Comparison of ENCODE assay signal across 16 cellular contexts in the genomic region with DNA sequence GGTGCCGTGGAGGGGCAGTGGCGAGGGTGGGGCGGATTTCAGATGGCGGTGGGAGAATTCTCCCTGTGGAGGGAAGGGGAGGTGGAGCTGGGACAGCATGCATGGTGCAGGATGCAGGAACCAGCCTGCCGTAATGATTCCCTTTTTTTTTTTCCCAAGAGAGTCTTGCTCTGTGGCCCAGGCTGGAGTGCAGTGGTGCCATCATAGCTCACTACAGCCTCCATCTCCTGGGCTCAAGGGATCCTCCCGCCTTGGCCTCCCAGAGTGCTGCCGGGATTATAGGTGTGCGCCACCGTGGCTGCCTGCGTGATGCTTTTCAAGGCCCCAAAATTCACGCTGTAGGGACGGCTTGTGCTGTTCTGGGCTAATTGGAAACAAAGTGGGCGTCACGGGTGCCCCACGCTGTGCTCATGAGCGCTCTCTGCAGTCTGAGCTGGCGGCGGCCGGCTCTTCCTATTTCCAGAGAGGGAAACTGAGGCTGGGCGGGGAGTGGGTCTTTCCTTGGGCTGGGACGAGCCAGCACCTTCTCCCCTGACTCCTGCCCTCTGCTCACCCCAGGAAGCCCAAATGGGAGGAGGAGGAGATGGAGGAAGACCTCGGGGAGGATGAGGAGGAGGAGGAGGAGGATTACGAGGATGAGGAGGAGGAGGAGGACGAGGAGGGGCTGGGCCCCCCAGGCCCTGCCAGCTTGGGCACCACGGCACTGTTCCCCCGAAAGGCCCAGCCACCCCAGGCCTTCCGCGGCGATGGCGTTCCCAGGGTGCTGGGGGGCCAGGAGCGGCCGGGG. TPM values are rescaled to one million over a fixed set of nuclear protein-coding genes. Genes with fewer than 3 reads are reported as not detected.
DNase-seq lines count a peak whose midpoint lies in the region; ATAC-seq and TF ChIP-seq lines count a peak whose summit lies in the region.
"Had no signal": no experiment of that assay in that cellular context is flagged by ENCODE, and none has a peak within 500 bp of the region (broad histone marks: within the 10 kb centered on the region; RNA-seq: fewer than 3 reads in every experiment).

No MANE protein-coding gene starts in this region.

- no peak overlapping the region for H3K4me3 ChIP-seq in WERI-Rb-1 (ENCODE audit: low read depth, low read length)
- H3K4me3 ChIP-seq: suprapubic skin had no signal

- no peak for ATAC-seq in stimulated activated naive B cell treated with anti-CD40 and anti-IgM and Interleukin-4, amounts not matched to agents 10 μg/mL and 1 μg/mL and 100 μg/mL, for 72 hours (replicated peaks)
- ATAC-seq in GM19455 (IDR thresholded peaks at IDR 0.05; ENCODE audit: unreplicated experiment): no peak
- no peak for ATAC-seq in GM21717 (IDR thresholded peaks at IDR 0.05; ENCODE audit: unreplicated experiment)

- POLR2A ChIA-PET in activated CD4-positive, alpha-beta T cell treated with anti-CD3 and anti-CD28 coated beads, Interleukin-2, amount 10 ng/mL, durations not matched to agents 7 days and 5 days (lab: Charles Lee): no interaction called here

- no peaks in the 10 kb centered on the region for H3K27me3 ChIP-seq in WERI-Rb-1 (ENCODE audit: insufficient read depth, low read depth, severe bottlenecking)
- H3K27me3 ChIP-seq in layer of hippocampus (ENCODE audit: control insufficient read depth, insufficient read depth, low read length): no peaks in the 10 kb centered on the region
- H3K27me3 ChIP-seq: suprapubic skin had no signal

- no peak for TF ChIP-seq CTCF in WERI-Rb-1 (IDR thresholded peaks at IDR 0.05; ENCODE audit: low read depth, low read length)

- DNase-seq in activated CD4-positive, alpha-beta T cell treated with anti-CD3 and anti-CD28 coated beads, Interleukin-2, amount 10 ng/mL, durations not matched to agents 7 days and 5 days: no peak
- no peak for DNase-seq in activated CD4-positive, alpha-beta T cell treated with anti-CD3 and anti-CD28 coated beads for 1 hour
- no peak for DNase-seq in WERI-Rb-1
- DNase-seq in stimulated activated naive B cell treated with anti-CD40 and anti-IgM and Interleukin-4, amounts not matched to agents 10 μg/mL and 1 μg/mL and 100 μg/mL, for 72 hours: no peak
- DNase-seq in NCI-H1694 (lab: John Stamatoyannopoulos, UW): no peak
- DNase-seq: NCI-H1048; NCI-H82; stimulated activated CD4-positive, alpha-beta T cell treated with anti-CD3 and anti-CD28 coated beads, Interleukin-4, amount 100 ng/mL, for 4 hours had no signal

- peaks cover 17% of the 10 kb centered on the region for H3K4me1 Mint-ChIP-seq in activated CD4-positive, alpha-beta T cell treated with anti-CD3 and anti-CD28 coated beads, Interleukin-2, amount 10 ng/mL, durations not matched to agents 7 days and 5 days
- peaks cover 21 to 64% of the 10 kb centered on the region in 2 donors for H3K4me1 Mint-ChIP-seq in stimulated activated naive B cell treated with anti-CD40 and anti-IgM and Interleukin-4, amounts not matched to agents 10 μg/mL and 1 μg/mL and 100 μg/mL, for 72 hours

- no peaks in the 10 kb centered on the region for H3K27me3 Mint-ChIP-seq in activated CD4-positive, alpha-beta T cell treated with anti-CD3 and anti-CD28 coated beads, Interleukin-2, amount 10 ng/mL, durations not matched to agents 7 days and 5 days
- H3K27me3 Mint-ChIP-seq in stimulated activated naive B cell treated with anti-CD40 and anti-IgM and Interleukin-4, amounts not matched to agents 10 μg/mL and 1 μg/mL and 100 μg/mL, for 72 hours: no peaks in the 10 kb centered on the region

- peaks cover 63% of the 10 kb centered on the region for H3K36me3 ChIP-seq in WERI-Rb-1

- peak overlapping the region; percentile 91 for H3K27ac ChIP-seq in WERI-Rb-1
- peak overlapping the region; percentile 38 for H3K27ac ChIP-seq in layer of hippocampus (ENCODE audit: low read depth, low read length)
- H3K27ac ChIP-seq: suprapubic skin had no signal

- H3K9me3 Mint-ChIP-seq in activated CD4-positive, alpha-beta T cell treated with anti-CD3 and anti-CD28 coated beads, Interleukin-2, amount 10 ng/mL, durations not matched to agents 7 days and 5 days: no peaks in the 10 kb centered on the region
- no peaks in the 10 kb centered on the region for H3K9me3 Mint-ChIP-seq in stimulated activated naive B cell treated with anti-CD40 and anti-IgM and Interleukin-4, amounts not matched to agents 10 μg/mL and 1 μg/mL and 100 μg/mL, for 72 hours

- CTCF ChIA-PET in activated CD4-positive, alpha-beta T cell treated with anti-CD3 and anti-CD28 coated beads, Interleukin-2, amount 10 ng/mL, durations not matched to agents 7 days and 5 days (lab: Charles Lee): interaction anchor here (0.6 to 1.4 kb wide), 2 partner anchors 19 to 52 kb away, joined by 3 to 4 read pairs; partner anchors contain the start of gene WDR18

- peak overlapping the region; percentile 62 for H3K27ac Mint-ChIP-seq in activated CD4-positive, alpha-beta T cell treated with anti-CD3 and anti-CD28 coated beads, Interleukin-2, amount 10 ng/mL, durations not matched to agents 7 days and 5 days
- H3K27ac Mint-ChIP-seq in stimulated activated naive B cell treated with anti-CD40 and anti-IgM and Interleukin-4, amounts not matched to agents 10 μg/mL and 1 μg/mL and 100 μg/mL, for 72 hours: peak overlapping the region; percentile 86

- H3K9me3 ChIP-seq in WERI-Rb-1 (ENCODE audit: severe bottlenecking): no peaks in the 10 kb centered on the region
- H3K9me3 ChIP-seq: suprapubic skin had no signal

- no peak overlapping the region for H3K4me3 Mint-ChIP-seq in activated CD4-positive, alpha-beta T cell treated with anti-CD3 and anti-CD28 coated beads, Interleukin-2, amount 10 ng/mL, durations not matched to agents 7 days and 5 days
- H3K4me3 Mint-ChIP-seq in stimulated activated naive B cell treated with anti-CD40 and anti-IgM and Interleukin-4, amounts not matched to agents 10 μg/mL and 1 μg/mL and 100 μg/mL, for 72 hours: peak overlapping the region; percentile 64 to 75

- H3K36me3 Mint-ChIP-seq in activated CD4-positive, alpha-beta T cell treated with anti-CD3 and anti-CD28 coated beads, Interleukin-2, amount 10 ng/mL, durations not matched to agents 7 days and 5 days (ENCODE audit: low read depth): peaks cover 10% of the 10 kb centered on the region
- H3K36me3 Mint-ChIP-seq in stimulated activated naive B cell treated with anti-CD40 and anti-IgM and Interleukin-4, amounts not matched to agents 10 μg/mL and 1 μg/mL and 100 μg/mL, for 72 hours: peaks cover 40 to 51% of the 10 kb centered on the region in 2 donors

RNA-seq across cellular contexts. Expression of gene ARID3A, which starts 6.2 kb away (rescaled TPM):
- 10 to 100 TPM; 25.8 to 28.4 TPM for total RNA-seq in activated CD4-positive, alpha-beta T cell treated with anti-CD3 and anti-CD28 coated beads, Interleukin-2, amount 10 ng/mL, durations not matched to agents 7 days and 5 days

RNA-seq across cellular contexts. Expression of gene KISS1R, which starts 14.9 kb away (rescaled TPM):
- total RNA-seq in activated CD4-positive, alpha-beta T cell treated with anti-CD3 and anti-CD28 coated beads, Interleukin-2, amount 10 ng/mL, durations not matched to agents 7 days and 5 days: 1 to 10 TPM in 1 of 2 experiments, under 1 TPM in 1; 0.72 to 1.1 TPM
- total RNA-seq: A673, Daoy, posterior vena cava had no signal

RNA-seq across cellular contexts. Expression of gene R3HDM4, which starts 19.0 kb away (rescaled TPM):
- total RNA-seq in activated CD4-positive, alpha-beta T cell treated with anti-CD3 and anti-CD28 coated beads, Interleukin-2, amount 10 ng/mL, durations not matched to agents 7 days and 5 days: 100 to 1,000 TPM; 120 to 121 TPM

RNA-seq across cellular contexts. Expression of gene RNU6-9, which starts 38.8 kb away (rescaled TPM):
- total RNA-seq in activated CD4-positive, alpha-beta T cell treated with anti-CD3 and anti-CD28 coated beads, Interleukin-2, amount 10 ng/mL, durations not matched to agents 7 days and 5 days: not detected
- total RNA-seq: A673, Daoy, frontal cortex, posterior vena cava, suprapubic skin had no signal

RNA-seq across cellular contexts. Expression of gene MED16, which starts 39.1 kb away (rescaled TPM):
- total RNA-seq in activated CD4-positive, alpha-beta T cell treated with anti-CD3 and anti-CD28 coated beads, Interleukin-2, amount 10 ng/mL, durations not matched to agents 7 days and 5 days: 10 to 100 TPM; 72.5 to 88.1 TPM
